ENCODE assay signal across 1 cellular context in genomic region chr21:36909901-36910561, GRCh38.
TF ChIP-seq lines count a peak whose summit lies in the region.

No MANE protein-coding gene starts in this region.

TF ChIP-seq in HEK293, 187 proteins besides CTCF, POLR2A, EP300 and RAD21 (continued from another document and continues in another):
- TF ChIP-seq, protein P1, sequence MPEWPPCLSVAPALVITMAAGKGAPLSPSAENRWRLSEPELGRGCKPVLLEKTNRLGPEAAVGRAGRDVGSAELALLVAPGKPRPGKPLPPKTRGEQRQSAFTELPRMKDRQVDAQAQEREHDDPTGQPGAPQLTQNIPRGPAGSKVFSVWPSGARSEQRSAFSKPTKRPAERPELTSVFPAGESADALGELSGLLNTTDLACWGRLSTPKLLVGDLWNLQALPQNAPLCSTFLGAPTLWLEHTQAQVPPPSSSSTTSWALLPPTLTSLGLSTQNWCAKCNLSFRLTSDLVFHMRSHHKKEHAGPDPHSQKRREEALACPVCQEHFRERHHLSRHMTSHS (tag by site-specific recombination; IDR thresholded peaks at IDR 0.05) = no peak
- TF ChIP-seq ZEB2 (tag by site-specific recombination; IDR thresholded peaks at IDR 0.05) (peak; percentile 99), ZNF785 (tag by site-specific recombination; IDR thresholded peaks at IDR 0.05) (0 out of 2 replicates have a peak, but pooled peaks have one; percentile 13), SP3 (tag by site-specific recombination; IDR thresholded peaks at IDR 0.05) (peak; percentile 59), ZNF366 (tag by site-specific recombination; conservative IDR thresholded peaks at IDR 0.05) (peak; percentile 85), GFI1B (tag by site-specific recombination; IDR thresholded peaks at IDR 0.05) (no peak), ZNF155 (tag by site-specific recombination; IDR thresholded peaks at IDR 0.05) (peak; percentile 73; the same call in 1 of the 2 replicates), ZNF23 (tag by site-specific recombination; IDR thresholded peaks at IDR 0.05; ENCODE audit: borderline replicate concordance) (no peak), GLIS1 (tag by site-specific recombination; IDR thresholded peaks at IDR 0.05) (peak; percentile 12; the same call in 1 of the 2 replicates), ZSCAN5A (tag by site-specific recombination; IDR thresholded peaks at IDR 0.05) (0 out of 2 replicates have a peak, but pooled peaks have one; percentile 46), ZFHX2 (tag by site-specific recombination; conservative IDR thresholded peaks at IDR 0.05) (peak; percentile 86), ZBTB10 (tag by site-specific recombination; IDR thresholded peaks at IDR 0.05) (0 out of 2 replicates have a peak, but pooled peaks have one; percentile 21), ZNF132 (tag by site-specific recombination; IDR thresholded peaks at IDR 0.05; ENCODE audit: borderline replicate concordance) (no peak), ZNF629 (tag by site-specific recombination; IDR thresholded peaks at IDR 0.05) (peak; percentile 97), ZXDB (tag by site-specific recombination; IDR thresholded peaks at IDR 0.05) (peak; percentile 68), SP7 (tag by site-specific recombination; IDR thresholded peaks at IDR 0.05) (peak; percentile 79), ZNF571 (tag by site-specific recombination; IDR thresholded peaks at IDR 0.05) (no peak), ZBTB1 (tag by site-specific recombination; IDR thresholded peaks at IDR 0.05) (peak; percentile 33; the same call in 1 of the 2 replicates), BCL11B (tag by site-specific recombination; IDR thresholded peaks at IDR 0.05; ENCODE audit: low read depth) (0 out of 2 replicates have a peak, but pooled peaks have one; percentile 13), TSHZ1 (tag by site-specific recombination; IDR thresholded peaks at IDR 0.05; ENCODE audit: borderline replicate concordance) (peak; percentile 96), BCL11A (tag by site-specific recombination; IDR thresholded peaks at IDR 0.05; ENCODE audit: low read depth) (0 out of 2 replicates have a peak, but pooled peaks have one; percentile 56), TCF7L2 (IDR thresholded peaks at IDR 0.05; ENCODE audit: borderline replicate concordance, low read depth, low read length) (peak; percentile 58; the same call in 1 of the 2 replicates), ZNF292 (tag by site-specific recombination; IDR thresholded peaks at IDR 0.05; ENCODE audit: borderline replicate concordance, low read depth) (no peak), ZNF335 (tag by site-specific recombination; conservative IDR thresholded peaks at IDR 0.05) (peak; percentile 92), IKZF3 (tag by site-specific recombination; IDR thresholded peaks at IDR 0.05) (peak; percentile 85), OVOL3 (tag by site-specific recombination; IDR thresholded peaks at IDR 0.05) (0 out of 2 replicates have a peak, but pooled peaks have one; percentile 58), OSR2 (tag by site-specific recombination; IDR thresholded peaks at IDR 0.05) (peak; percentile 97), BCL6B (tag by site-specific recombination; IDR thresholded peaks at IDR 0.05) (peak; percentile 89), ZNF274 (IDR thresholded peaks at IDR 0.05; ENCODE audit: low read length) (no peak), ZNF274 (tag by site-specific recombination; IDR thresholded peaks at IDR 0.05; ENCODE audit: borderline replicate concordance) (no peak), ZSCAN23 (tag by site-specific recombination; IDR thresholded peaks at IDR 0.05) (peak; percentile 60), ZNF560 (tag by site-specific recombination; IDR thresholded peaks at IDR 0.05; ENCODE audit: borderline replicate concordance) (no peak), KLF8 (tag by site-specific recombination; IDR thresholded peaks at IDR 0.05) (peak; percentile 68), ZNF324 (tag by site-specific recombination; IDR thresholded peaks at IDR 0.05) (peak; percentile 90), SCRT1 (tag by site-specific recombination; IDR thresholded peaks at IDR 0.05; ENCODE audit: borderline replicate concordance) (no peak), KLF10 (tag by site-specific recombination; IDR thresholded peaks at IDR 0.05) (peak; percentile 77), ZNF558 (tag by site-specific recombination; IDR thresholded peaks at IDR 0.05) (peak; percentile 49; the same call in 1 of the 2 replicates), ZNF394 (tag by site-specific recombination; IDR thresholded peaks at IDR 0.05; ENCODE audit: borderline replicate concordance) (peak; percentile 38; the same call in 1 of the 2 replicates)
- TF ChIP-seq, protein P2, sequence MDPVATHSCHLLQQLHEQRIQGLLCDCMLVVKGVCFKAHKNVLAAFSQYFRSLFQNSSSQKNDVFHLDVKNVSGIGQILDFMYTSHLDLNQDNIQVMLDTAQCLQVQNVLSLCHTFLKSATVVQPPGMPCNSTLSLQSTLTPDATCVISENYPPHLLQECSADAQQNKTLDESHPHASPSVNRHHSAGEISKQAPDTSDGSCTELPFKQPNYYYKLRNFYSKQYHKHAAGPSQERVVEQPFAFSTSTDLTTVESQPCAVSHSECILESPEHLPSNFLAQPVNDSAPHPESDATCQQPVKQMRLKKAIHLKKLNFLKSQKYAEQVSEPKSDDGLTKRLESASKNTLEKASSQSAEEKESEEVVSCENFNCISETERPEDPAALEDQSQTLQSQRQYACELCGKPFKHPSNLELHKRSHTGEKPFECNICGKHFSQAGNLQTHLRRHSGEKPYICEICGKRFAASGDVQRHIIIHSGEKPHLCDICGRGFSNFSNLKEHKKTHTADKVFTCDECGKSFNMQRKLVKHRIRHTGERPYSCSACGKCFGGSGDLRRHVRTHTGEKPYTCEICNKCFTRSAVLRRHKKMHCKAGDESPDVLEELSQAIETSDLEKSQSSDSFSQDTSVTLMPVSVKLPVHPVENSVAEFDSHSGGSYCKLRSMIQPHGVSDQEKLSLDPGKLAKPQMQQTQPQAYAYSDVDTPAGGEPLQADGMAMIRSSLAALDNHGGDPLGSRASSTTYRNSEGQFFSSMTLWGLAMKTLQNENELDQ (tag by site-specific recombination; IDR thresholded peaks at IDR 0.05; ENCODE audit: low read depth) = no peak
- TF ChIP-seq, protein P3, sequence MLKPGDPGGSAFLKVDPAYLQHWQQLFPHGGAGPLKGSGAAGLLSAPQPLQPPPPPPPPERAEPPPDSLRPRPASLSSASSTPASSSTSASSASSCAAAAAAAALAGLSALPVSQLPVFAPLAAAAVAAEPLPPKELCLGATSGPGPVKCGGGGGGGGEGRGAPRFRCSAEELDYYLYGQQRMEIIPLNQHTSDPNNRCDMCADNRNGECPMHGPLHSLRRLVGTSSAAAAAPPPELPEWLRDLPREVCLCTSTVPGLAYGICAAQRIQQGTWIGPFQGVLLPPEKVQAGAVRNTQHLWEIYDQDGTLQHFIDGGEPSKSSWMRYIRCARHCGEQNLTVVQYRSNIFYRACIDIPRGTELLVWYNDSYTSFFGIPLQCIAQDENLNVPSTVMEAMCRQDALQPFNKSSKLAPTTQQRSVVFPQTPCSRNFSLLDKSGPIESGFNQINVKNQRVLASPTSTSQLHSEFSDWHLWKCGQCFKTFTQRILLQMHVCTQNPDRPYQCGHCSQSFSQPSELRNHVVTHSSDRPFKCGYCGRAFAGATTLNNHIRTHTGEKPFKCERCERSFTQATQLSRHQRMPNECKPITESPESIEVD (tag by site-specific recombination; IDR thresholded peaks at IDR 0.05) = peak; percentile 94
- TF ChIP-seq, protein P4, sequence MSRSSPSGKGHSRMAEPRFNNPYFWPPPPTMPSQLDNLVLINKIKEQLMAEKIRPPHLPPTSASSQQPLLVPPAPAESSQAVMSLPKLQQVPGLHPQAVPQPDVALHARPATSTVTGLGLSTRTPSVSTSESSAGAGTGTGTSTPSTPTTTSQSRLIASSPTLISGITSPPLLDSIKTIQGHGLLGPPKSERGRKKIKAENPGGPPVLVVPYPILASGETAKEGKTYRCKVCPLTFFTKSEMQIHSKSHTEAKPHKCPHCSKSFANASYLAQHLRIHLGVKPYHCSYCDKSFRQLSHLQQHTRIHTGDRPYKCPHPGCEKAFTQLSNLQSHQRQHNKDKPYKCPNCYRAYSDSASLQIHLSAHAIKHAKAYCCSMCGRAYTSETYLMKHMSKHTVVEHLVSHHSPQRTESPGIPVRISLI (tag by site-specific recombination; IDR thresholded peaks at IDR 0.05) = peak; percentile 68; the same call in 1 of the 2 replicates
- TF ChIP-seq, protein P5, sequence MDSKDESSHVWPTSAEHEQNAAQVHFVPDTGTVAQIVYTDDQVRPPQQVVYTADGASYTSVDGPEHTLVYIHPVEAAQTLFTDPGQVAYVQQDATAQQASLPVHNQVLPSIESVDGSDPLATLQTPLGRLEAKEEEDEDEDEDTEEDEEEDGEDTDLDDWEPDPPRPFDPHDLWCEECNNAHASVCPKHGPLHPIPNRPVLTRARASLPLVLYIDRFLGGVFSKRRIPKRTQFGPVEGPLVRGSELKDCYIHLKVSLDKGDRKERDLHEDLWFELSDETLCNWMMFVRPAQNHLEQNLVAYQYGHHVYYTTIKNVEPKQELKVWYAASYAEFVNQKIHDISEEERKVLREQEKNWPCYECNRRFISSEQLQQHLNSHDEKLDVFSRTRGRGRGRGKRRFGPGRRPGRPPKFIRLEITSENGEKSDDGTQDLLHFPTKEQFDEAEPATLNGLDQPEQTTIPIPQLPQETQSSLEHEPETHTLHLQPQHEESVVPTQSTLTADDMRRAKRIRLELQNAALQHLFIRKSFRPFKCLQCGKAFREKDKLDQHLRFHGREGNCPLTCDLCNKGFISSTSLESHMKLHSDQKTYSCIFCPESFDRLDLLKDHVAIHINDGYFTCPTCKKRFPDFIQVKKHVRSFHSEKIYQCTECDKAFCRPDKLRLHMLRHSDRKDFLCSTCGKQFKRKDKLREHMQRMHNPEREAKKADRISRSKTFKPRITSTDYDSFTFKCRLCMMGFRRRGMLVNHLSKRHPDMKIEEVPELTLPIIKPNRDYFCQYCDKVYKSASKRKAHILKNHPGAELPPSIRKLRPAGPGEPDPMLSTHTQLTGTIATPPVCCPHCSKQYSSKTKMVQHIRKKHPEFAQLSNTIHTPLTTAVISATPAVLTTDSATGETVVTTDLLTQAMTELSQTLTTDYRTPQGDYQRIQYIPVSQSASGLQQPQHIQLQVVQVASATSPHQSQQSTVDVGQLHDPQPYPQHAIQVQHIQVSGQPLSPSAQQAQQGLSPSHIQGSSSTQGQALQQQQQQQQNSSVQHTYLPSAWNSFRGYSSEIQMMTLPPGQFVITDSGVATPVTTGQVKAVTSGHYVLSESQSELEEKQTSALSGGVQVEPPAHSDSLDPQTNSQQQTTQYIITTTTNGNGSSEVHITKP (tag by site-specific recombination; IDR thresholded peaks at IDR 0.05) = peak; percentile 77; the same call in 1 of the 2 replicates
